In genomic region chr13:109427695-109428094, GRCh38 we compare ENCODE assay signal across 1 cellular context.
TF ChIP-seq lines count a peak whose summit lies in the region.

No MANE protein-coding gene starts in this region.

TF ChIP-seq in GM23338, 12 proteins besides CTCF, POLR2A, EP300 and RAD21 (continued from another document):
- TF ChIP-seq ZNF462 (CRISPR knock-in tag; IDR thresholded peaks at IDR 0.05), result no peak
- TF ChIP-seq POLR2AphosphoS5 (IDR thresholded peaks at IDR 0.05; ENCODE audit: low read depth), result no peak
- TF ChIP-seq EZH2phosphoT487 (IDR thresholded peaks at IDR 0.05; ENCODE audit: unreplicated experiment), result no peak
- no peak for TF ChIP-seq STAT1 (IDR thresholded peaks at IDR 0.05; ENCODE audit: unreplicated experiment)
- no peak for TF ChIP-seq REST (IDR thresholded peaks at IDR 0.05; ENCODE audit: unreplicated experiment)
- no peak for TF ChIP-seq ZNF331 (CRISPR knock-in tag; IDR thresholded peaks at IDR 0.05; ENCODE audit: low read depth)
- no peak for TF ChIP-seq ZNF114 (CRISPR knock-in tag; IDR thresholded peaks at IDR 0.05)
- TF ChIP-seq EZH2 (IDR thresholded peaks at IDR 0.05; ENCODE audit: low read depth, unreplicated experiment), result no peak
- no peak for TF ChIP-seq ETS1 (IDR thresholded peaks at IDR 0.05)
- TF ChIP-seq NANOG (IDR thresholded peaks at IDR 0.05; ENCODE audit: borderline replicate concordance), result no peak
